ENCODE assay signal across 1 cellular context in genomic region chr15:59997070-59997701, GRCh38.
A peak's percentile ranks its signal among the peaks of the same experiment; 100 is the strongest.
TF ChIP-seq lines count a peak whose summit lies in the region.

No MANE protein-coding gene starts in this region.

TF ChIP-seq in HepG2, 621 proteins besides CTCF, POLR2A, EP300 and RAD21 (continued from another document):
- TF ChIP-seq, protein P1, sequence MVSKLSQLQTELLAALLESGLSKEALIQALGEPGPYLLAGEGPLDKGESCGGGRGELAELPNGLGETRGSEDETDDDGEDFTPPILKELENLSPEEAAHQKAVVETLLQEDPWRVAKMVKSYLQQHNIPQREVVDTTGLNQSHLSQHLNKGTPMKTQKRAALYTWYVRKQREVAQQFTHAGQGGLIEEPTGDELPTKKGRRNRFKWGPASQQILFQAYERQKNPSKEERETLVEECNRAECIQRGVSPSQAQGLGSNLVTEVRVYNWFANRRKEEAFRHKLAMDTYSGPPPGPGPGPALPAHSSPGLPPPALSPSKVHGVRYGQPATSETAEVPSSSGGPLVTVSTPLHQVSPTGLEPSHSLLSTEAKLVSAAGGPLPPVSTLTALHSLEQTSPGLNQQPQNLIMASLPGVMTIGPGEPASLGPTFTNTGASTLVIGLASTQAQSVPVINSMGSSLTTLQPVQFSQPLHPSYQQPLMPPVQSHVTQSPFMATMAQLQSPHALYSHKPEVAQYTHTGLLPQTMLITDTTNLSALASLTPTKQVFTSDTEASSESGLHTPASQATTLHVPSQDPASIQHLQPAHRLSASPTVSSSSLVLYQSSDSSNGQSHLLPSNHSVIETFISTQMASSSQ (IDR thresholded peaks at IDR 0.05; ENCODE audit: low read depth), result no peak
- TF ChIP-seq, protein P1 (CRISPR knock-in tag; IDR thresholded peaks at IDR 0.05; ENCODE audit: borderline replicate concordance), result 0 out of 2 replicates have a peak, but pooled peaks have one; percentile 14
- TF ChIP-seq POGZ (CRISPR knock-in tag; IDR thresholded peaks at IDR 0.05) (0 out of 2 replicates have a peak, but pooled peaks have one; percentile 13), ZBTB10 (CRISPR knock-in tag; IDR thresholded peaks at IDR 0.05; ENCODE audit: borderline replicate concordance) (no peak), EZH2 (conservative IDR thresholded peaks at IDR 0.05; ENCODE audit: low read depth, low read length) (0 out of 2 replicates have a peak, but pooled peaks have one; percentile 81), ZNF20 (CRISPR knock-in tag; IDR thresholded peaks at IDR 0.05) (no peak), ETV5 (CRISPR knock-in tag; IDR thresholded peaks at IDR 0.05; ENCODE audit: borderline replicate concordance) (peak; percentile 39; the same call in 1 of the 2 replicates), MYPOP (CRISPR knock-in tag; IDR thresholded peaks at IDR 0.05) (peak; percentile 94), XRCC5 (optimal IDR thresholded peaks at IDR 0.05; ENCODE audit: low read length) (peak; percentile 21), STAG1 (CRISPR knock-in tag; IDR thresholded peaks at IDR 0.05) (peak; percentile 53), ATF2 (CRISPR knock-in tag; IDR thresholded peaks at IDR 0.05) (no peak)
- TF ChIP-seq, protein P2, sequence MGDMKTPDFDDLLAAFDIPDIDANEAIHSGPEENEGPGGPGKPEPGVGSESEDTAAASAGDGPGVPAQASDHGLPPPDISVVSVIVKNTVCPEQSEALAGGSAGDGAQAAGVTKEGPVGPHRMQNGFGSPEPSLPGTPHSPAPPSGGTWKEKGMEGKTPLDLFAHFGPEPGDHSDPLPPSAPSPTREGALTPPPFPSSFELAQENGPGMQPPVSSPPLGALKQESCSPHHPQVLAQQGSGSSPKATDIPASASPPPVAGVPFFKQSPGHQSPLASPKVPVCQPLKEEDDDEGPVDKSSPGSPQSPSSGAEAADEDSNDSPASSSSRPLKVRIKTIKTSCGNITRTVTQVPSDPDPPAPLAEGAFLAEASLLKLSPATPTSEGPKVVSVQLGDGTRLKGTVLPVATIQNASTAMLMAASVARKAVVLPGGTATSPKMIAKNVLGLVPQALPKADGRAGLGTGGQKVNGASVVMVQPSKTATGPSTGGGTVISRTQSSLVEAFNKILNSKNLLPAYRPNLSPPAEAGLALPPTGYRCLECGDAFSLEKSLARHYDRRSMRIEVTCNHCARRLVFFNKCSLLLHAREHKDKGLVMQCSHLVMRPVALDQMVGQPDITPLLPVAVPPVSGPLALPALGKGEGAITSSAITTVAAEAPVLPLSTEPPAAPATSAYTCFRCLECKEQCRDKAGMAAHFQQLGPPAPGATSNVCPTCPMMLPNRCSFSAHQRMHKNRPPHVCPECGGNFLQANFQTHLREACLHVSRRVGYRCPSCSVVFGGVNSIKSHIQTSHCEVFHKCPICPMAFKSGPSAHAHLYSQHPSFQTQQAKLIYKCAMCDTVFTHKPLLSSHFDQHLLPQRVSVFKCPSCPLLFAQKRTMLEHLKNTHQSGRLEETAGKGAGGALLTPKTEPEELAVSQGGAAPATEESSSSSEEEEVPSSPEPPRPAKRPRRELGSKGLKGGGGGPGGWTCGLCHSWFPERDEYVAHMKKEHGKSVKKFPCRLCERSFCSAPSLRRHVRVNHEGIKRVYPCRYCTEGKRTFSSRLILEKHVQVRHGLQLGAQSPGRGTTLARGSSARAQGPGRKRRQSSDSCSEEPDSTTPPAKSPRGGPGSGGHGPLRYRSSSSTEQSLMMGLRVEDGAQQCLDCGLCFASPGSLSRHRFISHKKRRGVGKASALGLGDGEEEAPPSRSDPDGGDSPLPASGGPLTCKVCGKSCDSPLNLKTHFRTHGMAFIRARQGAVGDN (CRISPR knock-in tag; IDR thresholded peaks at IDR 0.05), result peak; percentile 52
- TF ChIP-seq, protein P3, sequence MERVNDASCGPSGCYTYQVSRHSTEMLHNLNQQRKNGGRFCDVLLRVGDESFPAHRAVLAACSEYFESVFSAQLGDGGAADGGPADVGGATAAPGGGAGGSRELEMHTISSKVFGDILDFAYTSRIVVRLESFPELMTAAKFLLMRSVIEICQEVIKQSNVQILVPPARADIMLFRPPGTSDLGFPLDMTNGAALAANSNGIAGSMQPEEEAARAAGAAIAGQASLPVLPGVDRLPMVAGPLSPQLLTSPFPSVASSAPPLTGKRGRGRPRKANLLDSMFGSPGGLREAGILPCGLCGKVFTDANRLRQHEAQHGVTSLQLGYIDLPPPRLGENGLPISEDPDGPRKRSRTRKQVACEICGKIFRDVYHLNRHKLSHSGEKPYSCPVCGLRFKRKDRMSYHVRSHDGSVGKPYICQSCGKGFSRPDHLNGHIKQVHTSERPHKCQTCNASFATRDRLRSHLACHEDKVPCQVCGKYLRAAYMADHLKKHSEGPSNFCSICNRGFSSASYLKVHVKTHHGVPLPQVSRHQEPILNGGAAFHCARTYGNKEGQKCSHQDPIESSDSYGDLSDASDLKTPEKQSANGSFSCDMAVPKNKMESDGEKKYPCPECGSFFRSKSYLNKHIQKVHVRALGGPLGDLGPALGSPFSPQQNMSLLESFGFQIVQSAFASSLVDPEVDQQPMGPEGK (CRISPR knock-in tag; IDR thresholded peaks at IDR 0.05), result peak; percentile 52
TF ChIP-seq in HepG2: peak in this region for 12.
